Comparison of ENCODE assay signal across 8 cellular contexts in the genomic region with DNA sequence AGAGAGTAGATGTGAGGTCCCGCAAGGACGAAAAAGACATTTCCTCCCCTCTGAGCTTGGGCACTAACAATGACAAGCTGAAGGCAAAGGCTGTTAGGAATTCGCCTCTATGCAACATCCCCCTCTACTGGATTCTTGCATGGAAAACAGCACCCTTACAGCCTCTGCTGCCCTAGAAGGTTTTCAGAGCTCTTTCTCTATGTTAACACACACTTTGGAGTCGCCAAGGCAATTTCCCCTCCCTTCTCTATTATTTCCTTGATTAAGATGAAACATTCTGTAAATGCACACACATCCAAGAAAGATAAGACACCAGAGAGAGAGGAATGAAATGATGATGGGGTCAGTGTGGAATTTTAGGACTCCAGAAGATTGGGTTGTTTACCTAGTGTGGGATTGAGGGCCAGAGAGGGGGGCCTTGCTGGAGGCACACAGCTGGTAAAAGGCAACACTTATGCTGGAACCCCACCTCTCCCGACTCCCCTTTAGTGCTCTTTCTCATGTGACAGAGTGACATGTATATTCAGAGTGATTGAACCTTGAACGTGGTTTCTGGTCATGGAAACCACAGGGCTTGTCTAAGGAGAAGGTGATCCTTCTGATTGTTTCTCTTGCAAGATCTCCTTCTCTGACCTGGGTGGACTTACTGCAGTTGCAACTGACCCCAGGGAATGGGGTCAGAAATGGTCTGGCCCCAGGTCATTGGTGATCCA.
DNase-seq lines count a peak whose midpoint lies in the region; ATAC-seq, FAIRE-seq and TF ChIP-seq lines count a peak whose summit lies in the region.

No MANE protein-coding gene starts in this region.

- peaks cover 41% of the 10 kb centered on the region for H3K4me1 Mint-ChIP-seq in activated naive CD8-positive, alpha-beta T cell treated with anti-CD3 and anti-CD28 coated beads for 36 hours

- WGBS in pancreas, 2 donors: 14 to 15% methylated on average over 6 of the region's 6 CpGs

- no peaks in the 10 kb centered on the region for H3K9me3 Mint-ChIP-seq in activated naive CD8-positive, alpha-beta T cell treated with anti-CD3 and anti-CD28 coated beads for 36 hours

- H3K27me3 ChIP-seq in pancreas: no peaks in the 10 kb centered on the region

- H3K27ac Mint-ChIP-seq in activated naive CD8-positive, alpha-beta T cell treated with anti-CD3 and anti-CD28 coated beads for 36 hours: peak overlapping the region; percentile 74

- ATAC-seq in pancreas (peak; percentile 60 to 98 (median 98)), HG03139 (IDR thresholded peaks at IDR 0.05; ENCODE audit: unreplicated experiment) (no peak)

- intact Hi-C loops in pancreas (cut with DNase I): loop anchor here in 2 of 3 donors (5.0 to 10.0 kb wide), 3 partner anchors 290 to 1240 kb away; no protein-coding TSS in a partner anchor

- no peaks in the 10 kb centered on the region for H3K36me3 Mint-ChIP-seq in activated naive CD8-positive, alpha-beta T cell treated with anti-CD3 and anti-CD28 coated beads for 36 hours

- TF ChIP-seq CTCF in RWPE1 (conservative IDR thresholded peaks at IDR 0.05; ENCODE audit: low read depth) (peak; percentile 89), pancreas (IDR thresholded peaks at IDR 0.05) (peak; percentile 26 to 71 (median 60))

- peaks cover 6% of the 10 kb centered on the region for H3K27me3 Mint-ChIP-seq in activated naive CD8-positive, alpha-beta T cell treated with anti-CD3 and anti-CD28 coated beads for 36 hours

- FAIRE-seq in GM18507 (lab: Jason Lieb, UNC): peak; percentile 79
- FAIRE-seq in pancreas (lab: Jason Lieb, UNC): peak; percentile 17

- no peak overlapping the region for H3K4me3 Mint-ChIP-seq in activated naive CD8-positive, alpha-beta T cell treated with anti-CD3 and anti-CD28 coated beads for 36 hours

- H3K36me3 ChIP-seq in pancreas: no peaks in the 10 kb centered on the region

- H3K4me1 ChIP-seq in pancreas: no peaks in the 10 kb centered on the region

- CTCF ChIA-PET in RWPE1 (lab: Yijun Ruan, JAX): interaction anchor here (0.5 to 1.3 kb wide), 41 partner anchors 8 to 1239 kb away, joined by 3 to 28 read pairs (median 3); partner anchors contain the start of gene SUPT3H

- POLR2A ChIA-PET in RWPE1 (lab: Yijun Ruan, JAX; ENCODE audit: low non-redundant PET): no interaction called here

- DNase-seq in Ammon's horn (ENCODE audit: low spot score) (peak; percentile 94), GM18507 (ENCODE audit: extremely low spot score, insufficient read length, low read depth) (no peak), Kasumi-1 (lab: John Stamatoyannopoulos, UW) (peak; percentile 87 to 94), RWPE1 (ENCODE audit: low spot score) (peak; percentile 78), glomerular visceral epithelial cell (ENCODE audit: extremely low spot score) (peak; percentile 93), pancreas (peak in 3 of 6 donors; percentile 31 to 63 (median 44))
- DNase-seq in activated naive CD8-positive, alpha-beta T cell treated with anti-CD3 and anti-CD28 coated beads for 36 hours: no peak

- no peaks in the 10 kb centered on the region for H3K9me3 ChIP-seq in pancreas

- no peak overlapping the region for H3K4me3 ChIP-seq in pancreas

- H3K27ac ChIP-seq in RWPE1 (no peak overlapping the region), pancreas (no peak overlapping the region)

Comparison
In these comparisons a context has a peak if more than half of its experiments do, and no peak if none do; other contexts are left out.
1. DNase-seq: peak in Ammon's horn (single experiment), Kasumi-1 (2 of 2), RWPE1 (single experiment) and glomerular visceral epithelial cell (single experiment); none in GM18507 (single experiment) and activated naive CD8-positive, alpha-beta T cell treated with anti-CD3 and anti-CD28 coated beads for 36 hours (single experiment).